In the genomic region with DNA sequence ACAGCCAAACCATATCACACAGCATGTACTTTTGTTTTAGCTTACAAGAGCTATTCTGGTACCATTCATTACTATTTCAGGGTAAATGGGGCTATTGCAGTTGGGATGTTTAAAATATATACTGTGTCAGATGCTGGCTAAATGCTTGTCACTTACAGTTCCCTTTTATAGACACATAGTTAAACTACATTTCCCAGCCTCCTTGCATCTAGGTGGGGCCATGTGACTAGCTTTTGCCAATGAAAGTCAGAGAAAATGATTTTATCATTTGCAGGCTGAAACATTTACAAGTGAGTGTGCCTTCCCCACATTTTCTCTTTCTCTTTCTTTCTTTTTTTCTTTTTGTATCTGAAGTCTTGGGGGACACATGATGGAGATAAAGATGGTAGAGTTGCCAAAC, we compare ENCODE assay signal across 1 cellular context.
TF ChIP-seq lines count a peak whose summit lies in the region.

No MANE protein-coding gene starts in this region.

TF ChIP-seq in SK-N-SH treated with all-trans-retinoic acid at 6 μM for 48 hours, 23 proteins besides CTCF, POLR2A, EP300 and RAD21 (continued from another document):
- TF ChIP-seq, protein P1, sequence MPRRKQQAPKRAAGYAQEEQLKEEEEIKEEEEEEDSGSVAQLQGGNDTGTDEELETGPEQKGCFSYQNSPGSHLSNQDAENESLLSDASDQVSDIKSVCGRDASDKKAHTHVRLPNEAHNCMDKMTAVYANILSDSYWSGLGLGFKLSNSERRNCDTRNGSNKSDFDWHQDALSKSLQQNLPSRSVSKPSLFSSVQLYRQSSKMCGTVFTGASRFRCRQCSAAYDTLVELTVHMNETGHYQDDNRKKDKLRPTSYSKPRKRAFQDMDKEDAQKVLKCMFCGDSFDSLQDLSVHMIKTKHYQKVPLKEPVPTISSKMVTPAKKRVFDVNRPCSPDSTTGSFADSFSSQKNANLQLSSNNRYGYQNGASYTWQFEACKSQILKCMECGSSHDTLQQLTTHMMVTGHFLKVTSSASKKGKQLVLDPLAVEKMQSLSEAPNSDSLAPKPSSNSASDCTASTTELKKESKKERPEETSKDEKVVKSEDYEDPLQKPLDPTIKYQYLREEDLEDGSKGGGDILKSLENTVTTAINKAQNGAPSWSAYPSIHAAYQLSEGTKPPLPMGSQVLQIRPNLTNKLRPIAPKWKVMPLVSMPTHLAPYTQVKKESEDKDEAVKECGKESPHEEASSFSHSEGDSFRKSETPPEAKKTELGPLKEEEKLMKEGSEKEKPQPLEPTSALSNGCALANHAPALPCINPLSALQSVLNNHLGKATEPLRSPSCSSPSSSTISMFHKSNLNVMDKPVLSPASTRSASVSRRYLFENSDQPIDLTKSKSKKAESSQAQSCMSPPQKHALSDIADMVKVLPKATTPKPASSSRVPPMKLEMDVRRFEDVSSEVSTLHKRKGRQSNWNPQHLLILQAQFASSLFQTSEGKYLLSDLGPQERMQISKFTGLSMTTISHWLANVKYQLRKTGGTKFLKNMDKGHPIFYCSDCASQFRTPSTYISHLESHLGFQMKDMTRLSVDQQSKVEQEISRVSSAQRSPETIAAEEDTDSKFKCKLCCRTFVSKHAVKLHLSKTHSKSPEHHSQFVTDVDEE (CRISPR knock-in tag; IDR thresholded peaks at IDR 0.05), result no peak
- TF ChIP-seq ZFP3 (CRISPR knock-in tag; IDR thresholded peaks at IDR 0.05), result no peak
